Comparison of ENCODE assay signal across 8 cellular contexts in genomic region chr2:100818606-100819364, GRCh38.
DNase-seq lines count a peak whose midpoint lies in the region; ATAC-seq, FAIRE-seq and TF ChIP-seq lines count a peak whose summit lies in the region.

No MANE protein-coding gene starts in this region.

- peak overlapping the region; percentile 15 for H3K27ac Mint-ChIP-seq in activated naive CD4-positive, alpha-beta T cell treated with anti-CD3 and anti-CD28 coated beads, Interleukin-2, amount 50 U/mL, for 24 hours

- peak overlapping the region; percentile 82 for H3K4me3 Mint-ChIP-seq in activated naive CD4-positive, alpha-beta T cell treated with anti-CD3 and anti-CD28 coated beads, Interleukin-2, amount 50 U/mL, for 24 hours

- H3K27me3 Mint-ChIP-seq in activated naive CD4-positive, alpha-beta T cell treated with anti-CD3 and anti-CD28 coated beads, Interleukin-2, amount 50 U/mL, for 24 hours: peaks cover 18% of the 10 kb centered on the region

- ATAC-seq in GM18511 (IDR thresholded peaks at IDR 0.05; ENCODE audit: unreplicated experiment): no peak

- peak; percentile 37 for TF ChIP-seq CTCF in AG09319 (IDR thresholded peaks at IDR 0.05; ENCODE audit: low read depth, low read length)

- H3K9me3 Mint-ChIP-seq in activated naive CD4-positive, alpha-beta T cell treated with anti-CD3 and anti-CD28 coated beads, Interleukin-2, amount 50 U/mL, for 24 hours: no peaks in the 10 kb centered on the region

- DNase-seq in AG09319 (ENCODE audit: extremely low read depth, low read depth): no peak
- DNase-seq in HTR-8/SVneo (ENCODE audit: insufficient read length, low spot score): peak; percentile 50
- DNase-seq in germinal center (ENCODE audit: low spot score): peak; percentile 8
- DNase-seq in nucleus accumbens (lab: John Stamatoyannopoulos, UW): peak in 32 of 56 donors; percentile 7 to 67 (median 38)
- DNase-seq in NCI-H2081 treated with DMSO at 0.1 percent for 48 hours (lab: John Stamatoyannopoulos, UW): no peak
- DNase-seq in central memory CD4-positive, alpha-beta T cell: no peak

- no peaks in the 10 kb centered on the region for H3K36me3 Mint-ChIP-seq in activated naive CD4-positive, alpha-beta T cell treated with anti-CD3 and anti-CD28 coated beads, Interleukin-2, amount 50 U/mL, for 24 hours

- FAIRE-seq in HTR-8/SVneo (lab: Jason Lieb, UNC): no peak

- H3K4me1 Mint-ChIP-seq in activated naive CD4-positive, alpha-beta T cell treated with anti-CD3 and anti-CD28 coated beads, Interleukin-2, amount 50 U/mL, for 24 hours: peaks cover 55% of the 10 kb centered on the region

Comparison
In these comparisons a context has a peak if more than half of its experiments do, and no peak if none do; other contexts are left out.
1. DNase-seq: peak in HTR-8/SVneo (single experiment), germinal center (single experiment) and nucleus accumbens (32 of 56); none in AG09319 (single experiment), NCI-H2081 treated with DMSO at 0.1 percent for 48 hours (single experiment) and central memory CD4-positive, alpha-beta T cell (single experiment).